In the genomic region with DNA sequence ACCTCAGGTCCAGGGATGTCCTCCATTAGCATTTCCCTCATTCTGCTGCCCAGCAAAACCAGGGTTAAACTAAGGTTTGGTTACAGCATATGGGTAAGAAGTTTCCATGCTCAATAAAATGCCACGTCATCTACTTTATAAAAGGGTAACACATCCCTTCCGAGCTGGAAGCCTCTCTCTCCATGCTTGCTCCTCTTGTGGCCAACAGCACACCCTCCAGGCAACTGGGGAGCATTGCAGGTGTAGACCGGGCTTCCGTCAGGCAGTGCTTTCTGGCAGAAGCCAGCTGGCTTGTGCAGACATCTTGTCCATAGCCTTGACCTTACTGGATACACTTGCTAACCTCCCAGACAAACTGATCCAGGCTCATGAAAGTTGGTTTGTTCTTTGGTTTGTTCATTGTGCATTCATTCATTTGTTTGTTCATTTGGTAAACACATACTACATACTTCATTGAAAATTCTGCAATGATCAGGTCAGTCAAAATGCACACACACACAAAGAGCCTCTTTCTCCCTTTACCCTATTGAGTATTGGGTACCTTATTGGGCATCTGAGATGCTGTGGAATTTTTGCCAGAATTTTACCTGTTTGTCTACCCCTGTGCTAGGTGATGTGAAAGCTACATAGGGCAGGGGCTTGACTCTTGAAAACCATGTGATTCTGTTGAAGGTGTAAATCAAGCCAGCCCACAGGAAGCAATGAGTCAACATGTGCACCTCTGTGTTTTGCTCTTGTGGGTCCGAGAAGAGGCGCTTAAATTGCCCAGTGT, we compare ENCODE assay signal across 7 cellular contexts.
DNase-seq lines count a peak whose midpoint lies in the region; TF ChIP-seq lines count a peak whose summit lies in the region.

No MANE protein-coding gene starts in this region.

- no peak overlapping the region for H3K27ac ChIP-seq in ascending aorta

- peak; percentile 65 for DNase-seq in EH (ENCODE audit: low read depth)
- DNase-seq in HPDE6-E6E7 (ENCODE audit: extremely low spot score) = peak; percentile 64
- peak; percentile 49 for DNase-seq in NCI-H748 treated with DMSO at 0.1 percent for 48 hours (lab: John Stamatoyannopoulos, UW)
- DNase-seq in T47D (ENCODE audit: low read depth in 1 of 2, low spot score in 1 of 2) = peak; percentile 13 to 70
- peak; percentile 90 for DNase-seq in left kidney (ENCODE audit: low read depth, low spot score)
- DNase-seq in ascending aorta (ENCODE audit: low spot score in 2 of 2) = no peak
- DNase-seq in activated effector memory CD4-positive, alpha-beta T cell treated with Interleukin-2 at 50 U/mL for 16 hours = no peak

- H3K4me1 ChIP-seq in ascending aorta = no peaks in the 10 kb centered on the region

- intact Hi-C loops in ascending aorta (cut with DNase I) = no loop called here

- H3K27me3 ChIP-seq in ascending aorta = no peaks in the 10 kb centered on the region

- peak in 1 of 3 experiments; percentile 25 for TF ChIP-seq CTCF in ascending aorta (IDR thresholded peaks at IDR 0.05)

- no peak overlapping the region for H3K4me3 ChIP-seq in ascending aorta

- H3K9me3 ChIP-seq in ascending aorta = peaks cover 0 to 3% of the 10 kb centered on the region in 2 donors

- no peaks in the 10 kb centered on the region for H3K36me3 ChIP-seq in ascending aorta

- in situ Hi-C loops in T47D (cut with HindIII; ENCODE audit: low pct_unique_long_range_greater_than_20kb, low sequenced_read_pairs) = no loop called here

Comparison
In these comparisons a context has a peak if more than half of its experiments do, and no peak if none do; other contexts are left out.
1. DNase-seq: peak in EH (single experiment), HPDE6-E6E7 (single experiment), NCI-H748 treated with DMSO at 0.1 percent for 48 hours (single experiment), T47D (2 of 2) and left kidney (single experiment); none in ascending aorta (0 of 2) and activated effector memory CD4-positive, alpha-beta T cell treated with Interleukin-2 at 50 U/mL for 16 hours (single experiment).